Comparison of ENCODE assay signal across 9 cellular contexts in the genomic region with DNA sequence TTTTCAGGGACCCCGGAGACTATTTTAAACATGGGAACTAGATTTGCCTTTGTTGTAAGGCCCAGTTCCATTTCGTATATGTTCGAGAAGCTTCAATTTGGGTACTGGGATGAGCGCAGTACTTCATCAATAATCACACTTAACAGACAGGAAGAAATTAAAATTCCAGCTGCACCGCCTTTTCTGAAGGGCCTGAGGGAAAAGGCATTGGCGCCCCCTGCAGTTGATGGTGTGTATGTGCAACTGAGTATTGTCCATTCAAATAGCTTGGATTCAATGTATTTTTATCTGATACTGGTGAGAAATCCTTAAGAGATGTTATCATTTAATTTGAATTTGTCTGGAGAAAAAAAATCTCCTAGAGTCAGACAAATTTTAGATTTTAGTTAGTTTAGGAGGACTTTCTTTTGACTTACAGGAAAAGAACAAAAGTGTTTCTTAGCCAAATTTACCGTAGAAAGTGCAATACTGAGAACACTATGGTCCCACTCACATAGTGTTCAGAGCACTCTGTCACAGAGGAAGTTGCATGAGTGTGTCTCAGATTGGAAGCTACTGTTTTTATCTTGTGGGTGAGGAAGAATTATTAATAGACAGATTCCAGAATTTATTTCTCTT. TPM values are rescaled to one million over a fixed set of nuclear protein-coding genes. Genes with fewer than 3 reads are reported as not detected.
DNase-seq lines count a peak whose midpoint lies in the region; ATAC-seq and TF ChIP-seq lines count a peak whose summit lies in the region.
"Had no signal": no experiment of that assay in that cellular context is flagged by ENCODE, and none has a peak within 500 bp of the region (broad histone marks: within the 10 kb centered on the region; RNA-seq: fewer than 3 reads in every experiment).

No MANE protein-coding gene starts in this region.

- no peaks in the 10 kb centered on the region for H3K36me3 Mint-ChIP-seq in activated naive CD8-positive, alpha-beta T cell treated with anti-CD3 and anti-CD28 coated beads, Interleukin-2, amount 50 U/mL, for 24 hours (ENCODE audit: low read depth)
- H3K36me3 Mint-ChIP-seq: IgD-negative memory B cell had no signal

- H3K27me3 Mint-ChIP-seq in activated naive CD8-positive, alpha-beta T cell treated with anti-CD3 and anti-CD28 coated beads, Interleukin-2, amount 50 U/mL, for 24 hours, result peaks cover 42% of the 10 kb centered on the region

- no peak overlapping the region for H3K27ac Mint-ChIP-seq in activated naive CD8-positive, alpha-beta T cell treated with anti-CD3 and anti-CD28 coated beads, Interleukin-2, amount 50 U/mL, for 24 hours
- H3K27ac Mint-ChIP-seq: IgD-negative memory B cell had no signal

- DNase-seq in Ammon's horn (ENCODE audit: low spot score), result peak; percentile 81
- peak; percentile 29 for DNase-seq in GM13977 (ENCODE audit: low spot score)
- DNase-seq in NCI-H774 (lab: John Stamatoyannopoulos, UW), result peak; percentile 46
- peak; percentile 65 for DNase-seq in activated naive CD8-positive, alpha-beta T cell treated with anti-CD3 and anti-CD28 coated beads, Interleukin-2, amount 50 U/mL, for 24 hours
- DNase-seq in left ventricle myocardium superior, result peak; percentile 65
- DNase-seq in retina, result peak; percentile 65

- peak; percentile 83 for TF ChIP-seq CTCF in GM13977 (IDR thresholded peaks at IDR 0.05; ENCODE audit: extremely low read depth, insufficient read depth, missing control alignments)

- peaks cover 4% of the 10 kb centered on the region for H3K4me1 Mint-ChIP-seq in activated naive CD8-positive, alpha-beta T cell treated with anti-CD3 and anti-CD28 coated beads, Interleukin-2, amount 50 U/mL, for 24 hours

- no peak overlapping the region for H3K4me3 Mint-ChIP-seq in activated naive CD8-positive, alpha-beta T cell treated with anti-CD3 and anti-CD28 coated beads, Interleukin-2, amount 50 U/mL, for 24 hours
- H3K4me3 Mint-ChIP-seq: IgD-negative memory B cell had no signal

- in situ Hi-C loops in GM13977 (cut with MboI; ENCODE audit: low pct_unique_long_range_greater_than_20kb, low sequenced_read_pairs, unreplicated experiment), result no loop called here

- H3K9me3 Mint-ChIP-seq in activated naive CD8-positive, alpha-beta T cell treated with anti-CD3 and anti-CD28 coated beads, Interleukin-2, amount 50 U/mL, for 24 hours, result no peaks in the 10 kb centered on the region
- H3K9me3 Mint-ChIP-seq: IgD-negative memory B cell had no signal

- ATAC-seq in activated naive CD8-positive, alpha-beta T cell treated with anti-CD3 and anti-CD28 coated beads, Interleukin-2, amount 50 U/mL, for 24 hours, result no peak
- ATAC-seq in left ventricle myocardium superior (no peak), GM21576 (IDR thresholded peaks at IDR 0.05; ENCODE audit: unreplicated experiment) (no peak), HG02973 (IDR thresholded peaks at IDR 0.05; ENCODE audit: unreplicated experiment) (no peak)

- intact Hi-C loops in left ventricle myocardium superior (cut with micrococcal nuclease), result loop anchor here (5.0 kb wide), 1 partner anchor 314 kb away; no protein-coding TSS in a partner anchor

RNA-seq across cellular contexts. Expression of gene ALDH1A2, which starts 5.4 kb away (rescaled TPM):
- 10.4 TPM for total RNA-seq in left ventricle myocardium superior

Comparison
In these comparisons a context has a peak if more than half of its experiments do, and no peak if none do; other contexts are left out.
1. DNase-seq: peak in every context shown above with its lines; median percentile 81 in Ammon's horn; 65 in activated naive CD8-positive, alpha-beta T cell treated with anti-CD3 and anti-CD28 coated beads, Interleukin-2, amount 50 U/mL, for 24 hours; 65 in left ventricle myocardium superior; 65 in retina; 46 in NCI-H774; 29 in GM13977.